ENCODE assay signal across 1 cellular context in genomic region chr12:66662179-66662578, GRCh38.
A peak's percentile ranks its signal among the peaks of the same experiment; 100 is the strongest.
TF ChIP-seq lines count a peak whose summit lies in the region.

No MANE protein-coding gene starts in this region.

TF ChIP-seq in GM12878, 131 proteins besides CTCF, POLR2A, EP300 and RAD21:
- no peak for TF ChIP-seq REST (IDR thresholded peaks at IDR 0.05; ENCODE audit: low read depth, low read length)
- TF ChIP-seq SPI1 (IDR thresholded peaks at IDR 0.05; ENCODE audit: borderline replicate concordance, insufficient read depth, low read depth, low read length): peak; percentile 71; the same call in 1 of the 2 replicates
- no peak for TF ChIP-seq SREBF2 (IDR thresholded peaks at IDR 0.05; ENCODE audit: low read length)
